In the genomic region with DNA sequence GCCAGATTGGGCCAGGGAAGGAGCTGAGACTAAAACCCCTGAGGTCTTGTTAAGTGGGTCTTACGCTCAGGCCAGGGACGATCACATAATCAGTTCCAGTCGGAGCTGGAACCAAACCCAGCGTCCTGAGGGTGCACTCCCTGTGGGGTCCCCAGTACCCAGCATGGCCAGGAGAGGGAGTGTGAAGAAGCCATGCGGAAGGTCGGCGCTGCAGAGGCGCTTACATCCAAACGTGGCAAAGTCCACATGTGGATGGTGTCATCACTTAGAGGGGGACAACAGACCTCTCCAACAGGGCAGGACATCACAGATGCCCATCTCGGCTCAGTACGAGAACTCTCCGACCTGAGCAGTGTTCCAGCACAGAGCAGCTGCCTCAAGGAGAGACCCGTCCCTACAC, we compare ENCODE assay signal across 1 cellular context.
TF ChIP-seq lines count a peak whose summit lies in the region.

No MANE protein-coding gene starts in this region.

TF ChIP-seq in HepG2, 621 proteins besides CTCF, POLR2A, EP300 and RAD21 (continued from another document):
- no peak for TF ChIP-seq AKNA (CRISPR knock-in tag; IDR thresholded peaks at IDR 0.05; ENCODE audit: borderline replicate concordance)
- TF ChIP-seq THAP9 (CRISPR knock-in tag; IDR thresholded peaks at IDR 0.05; ENCODE audit: borderline replicate concordance): peak; percentile 10; the same call in 1 of the 2 replicates
- no peak for TF ChIP-seq TBP (CRISPR knock-in tag; IDR thresholded peaks at IDR 0.05)
- TF ChIP-seq ZNF850 (CRISPR knock-in tag; conservative IDR thresholded peaks at IDR 0.05): no peak
- TF ChIP-seq, protein P1, sequence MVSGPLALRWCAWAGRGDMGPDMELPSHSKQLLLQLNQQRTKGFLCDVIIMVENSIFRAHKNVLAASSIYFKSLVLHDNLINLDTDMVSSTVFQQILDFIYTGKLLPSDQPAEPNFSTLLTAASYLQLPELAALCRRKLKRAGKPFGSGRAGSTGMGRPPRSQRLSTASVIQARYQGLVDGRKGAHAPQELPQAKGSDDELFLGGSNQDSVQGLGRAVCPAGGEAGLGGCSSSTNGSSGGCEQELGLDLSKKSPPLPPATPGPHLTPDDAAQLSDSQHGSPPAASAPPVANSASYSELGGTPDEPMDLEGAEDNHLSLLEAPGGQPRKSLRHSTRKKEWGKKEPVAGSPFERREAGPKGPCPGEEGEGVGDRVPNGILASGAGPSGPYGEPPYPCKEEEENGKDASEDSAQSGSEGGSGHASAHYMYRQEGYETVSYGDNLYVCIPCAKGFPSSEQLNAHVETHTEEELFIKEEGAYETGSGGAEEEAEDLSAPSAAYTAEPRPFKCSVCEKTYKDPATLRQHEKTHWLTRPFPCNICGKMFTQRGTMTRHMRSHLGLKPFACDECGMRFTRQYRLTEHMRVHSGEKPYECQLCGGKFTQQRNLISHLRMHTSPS (CRISPR knock-in tag; IDR thresholded peaks at IDR 0.05; ENCODE audit: low read depth): no peak
- peak; percentile 67 for TF ChIP-seq HNF4A (CRISPR knock-in tag; IDR thresholded peaks at IDR 0.05)
- TF ChIP-seq ZNF3 (CRISPR knock-in tag; IDR thresholded peaks at IDR 0.05): no peak
- no peak for TF ChIP-seq SRF (IDR thresholded peaks at IDR 0.05; ENCODE audit: low read depth, low read length)
- TF ChIP-seq PAX8 (CRISPR knock-in tag; IDR thresholded peaks at IDR 0.05; ENCODE audit: borderline replicate concordance): no peak
- TF ChIP-seq MYC (CRISPR knock-in tag; IDR thresholded peaks at IDR 0.05; ENCODE audit: borderline replicate concordance): peak; percentile 20; the same call in 1 of the 2 replicates
- no peak for TF ChIP-seq RFX3 (CRISPR knock-in tag; IDR thresholded peaks at IDR 0.05)
- no peak for TF ChIP-seq CSRNP2 (CRISPR knock-in tag; conservative IDR thresholded peaks at IDR 0.05; ENCODE audit: low read depth)
- TF ChIP-seq ATF7 (IDR thresholded peaks at IDR 0.05): no peak
- TF ChIP-seq ATF7 (CRISPR knock-in tag; IDR thresholded peaks at IDR 0.05): 0 out of 2 replicates have a peak, but pooled peaks have one; percentile 27
- TF ChIP-seq, protein P2, sequence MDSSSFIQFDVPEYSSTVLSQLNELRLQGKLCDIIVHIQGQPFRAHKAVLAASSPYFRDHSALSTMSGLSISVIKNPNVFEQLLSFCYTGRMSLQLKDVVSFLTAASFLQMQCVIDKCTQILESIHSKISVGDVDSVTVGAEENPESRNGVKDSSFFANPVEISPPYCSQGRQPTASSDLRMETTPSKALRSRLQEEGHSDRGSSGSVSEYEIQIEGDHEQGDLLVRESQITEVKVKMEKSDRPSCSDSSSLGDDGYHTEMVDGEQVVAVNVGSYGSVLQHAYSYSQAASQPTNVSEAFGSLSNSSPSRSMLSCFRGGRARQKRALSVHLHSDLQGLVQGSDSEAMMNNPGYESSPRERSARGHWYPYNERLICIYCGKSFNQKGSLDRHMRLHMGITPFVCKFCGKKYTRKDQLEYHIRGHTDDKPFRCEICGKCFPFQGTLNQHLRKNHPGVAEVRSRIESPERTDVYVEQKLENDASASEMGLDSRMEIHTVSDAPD (CRISPR knock-in tag; IDR thresholded peaks at IDR 0.05): no peak
- peak; percentile 30 for TF ChIP-seq SMC3 (IDR thresholded peaks at IDR 0.05; ENCODE audit: low read length)
- TF ChIP-seq, protein P3, sequence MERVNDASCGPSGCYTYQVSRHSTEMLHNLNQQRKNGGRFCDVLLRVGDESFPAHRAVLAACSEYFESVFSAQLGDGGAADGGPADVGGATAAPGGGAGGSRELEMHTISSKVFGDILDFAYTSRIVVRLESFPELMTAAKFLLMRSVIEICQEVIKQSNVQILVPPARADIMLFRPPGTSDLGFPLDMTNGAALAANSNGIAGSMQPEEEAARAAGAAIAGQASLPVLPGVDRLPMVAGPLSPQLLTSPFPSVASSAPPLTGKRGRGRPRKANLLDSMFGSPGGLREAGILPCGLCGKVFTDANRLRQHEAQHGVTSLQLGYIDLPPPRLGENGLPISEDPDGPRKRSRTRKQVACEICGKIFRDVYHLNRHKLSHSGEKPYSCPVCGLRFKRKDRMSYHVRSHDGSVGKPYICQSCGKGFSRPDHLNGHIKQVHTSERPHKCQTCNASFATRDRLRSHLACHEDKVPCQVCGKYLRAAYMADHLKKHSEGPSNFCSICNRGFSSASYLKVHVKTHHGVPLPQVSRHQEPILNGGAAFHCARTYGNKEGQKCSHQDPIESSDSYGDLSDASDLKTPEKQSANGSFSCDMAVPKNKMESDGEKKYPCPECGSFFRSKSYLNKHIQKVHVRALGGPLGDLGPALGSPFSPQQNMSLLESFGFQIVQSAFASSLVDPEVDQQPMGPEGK (CRISPR knock-in tag; IDR thresholded peaks at IDR 0.05): 0 out of 2 replicates have a peak, but pooled peaks have one; percentile 12
- TF ChIP-seq GFI1 (CRISPR knock-in tag; IDR thresholded peaks at IDR 0.05; ENCODE audit: borderline replicate concordance): no peak
- TF ChIP-seq ZNF501 (CRISPR knock-in tag; IDR thresholded peaks at IDR 0.05): no peak
- no peak for TF ChIP-seq ZNF224 (CRISPR knock-in tag; IDR thresholded peaks at IDR 0.05)
- no peak for TF ChIP-seq NR3C1 (CRISPR knock-in tag; IDR thresholded peaks at IDR 0.05)
- no peak for TF ChIP-seq PLSCR1 (CRISPR knock-in tag; IDR thresholded peaks at IDR 0.05; ENCODE audit: borderline replicate concordance)
- TF ChIP-seq, protein P4, sequence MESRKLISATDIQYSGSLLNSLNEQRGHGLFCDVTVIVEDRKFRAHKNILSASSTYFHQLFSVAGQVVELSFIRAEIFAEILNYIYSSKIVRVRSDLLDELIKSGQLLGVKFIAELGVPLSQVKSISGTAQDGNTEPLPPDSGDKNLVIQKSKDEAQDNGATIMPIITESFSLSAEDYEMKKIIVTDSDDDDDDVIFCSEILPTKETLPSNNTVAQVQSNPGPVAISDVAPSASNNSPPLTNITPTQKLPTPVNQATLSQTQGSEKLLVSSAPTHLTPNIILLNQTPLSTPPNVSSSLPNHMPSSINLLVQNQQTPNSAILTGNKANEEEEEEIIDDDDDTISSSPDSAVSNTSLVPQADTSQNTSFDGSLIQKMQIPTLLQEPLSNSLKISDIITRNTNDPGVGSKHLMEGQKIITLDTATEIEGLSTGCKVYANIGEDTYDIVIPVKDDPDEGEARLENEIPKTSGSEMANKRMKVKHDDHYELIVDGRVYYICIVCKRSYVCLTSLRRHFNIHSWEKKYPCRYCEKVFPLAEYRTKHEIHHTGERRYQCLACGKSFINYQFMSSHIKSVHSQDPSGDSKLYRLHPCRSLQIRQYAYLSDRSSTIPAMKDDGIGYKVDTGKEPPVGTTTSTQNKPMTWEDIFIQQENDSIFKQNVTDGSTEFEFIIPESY (CRISPR knock-in tag; IDR thresholded peaks at IDR 0.05): peak; percentile 99
- TF ChIP-seq ZNF598 (CRISPR knock-in tag; IDR thresholded peaks at IDR 0.05; ENCODE audit: borderline replicate concordance): no peak
- TF ChIP-seq ZNF619 (CRISPR knock-in tag; IDR thresholded peaks at IDR 0.05): no peak
- TF ChIP-seq CCAR2 (optimal IDR thresholded peaks at IDR 0.05; ENCODE audit: low read depth, low read length): no peak
- TF ChIP-seq E2F1 (CRISPR knock-in tag; IDR thresholded peaks at IDR 0.05): no peak
- TF ChIP-seq MAX (IDR thresholded peaks at IDR 0.05): 0 out of 2 replicates have a peak, but pooled peaks have one; percentile 28
- TF ChIP-seq ZKSCAN8 (CRISPR knock-in tag; IDR thresholded peaks at IDR 0.05; ENCODE audit: borderline replicate concordance): no peak
